ENCODE assay signal across 1 cellular context in genomic region chr2:42827647-42828486, GRCh38.
TF ChIP-seq lines count a peak whose summit lies in the region.

No MANE protein-coding gene starts in this region.

TF ChIP-seq in SK-N-SH, 30 proteins besides CTCF, POLR2A, EP300 and RAD21 (continued from another document):
- TF ChIP-seq GABPA (IDR thresholded peaks at IDR 0.05; ENCODE audit: low read depth) (no peak), NRF1 (IDR thresholded peaks at IDR 0.05; ENCODE audit: low read depth, low read length) (no peak), JUND (IDR thresholded peaks at IDR 0.05) (no peak), YY1 (IDR thresholded peaks at IDR 0.05; ENCODE audit: low read depth) (no peak), FOXJ3 (CRISPR knock-in tag; IDR thresholded peaks at IDR 0.05) (no peak), CHD2 (IDR thresholded peaks at IDR 0.05; ENCODE audit: low read length, partially characterized antibody) (peak; percentile 24), RFX5 (IDR thresholded peaks at IDR 0.05; ENCODE audit: low read length) (no peak), FOSL2 (IDR thresholded peaks at IDR 0.05; ENCODE audit: borderline replicate concordance, low read depth) (no peak), RCOR1 (IDR thresholded peaks at IDR 0.05; ENCODE audit: low read length) (0 out of 2 replicates have a peak, but pooled peaks have one; percentile 26), GATA2 (CRISPR knock-in tag; IDR thresholded peaks at IDR 0.05) (no peak), TAF1 (IDR thresholded peaks at IDR 0.05; ENCODE audit: borderline replicate concordance, low read depth, low read length) (no peak), ELF1 (IDR thresholded peaks at IDR 0.05) (no peak), RXRA (IDR thresholded peaks at IDR 0.05; ENCODE audit: borderline replicate concordance, low read depth) (no peak), NFIC (IDR thresholded peaks at IDR 0.05; ENCODE audit: borderline replicate concordance) (no peak), PBX3 (IDR thresholded peaks at IDR 0.05) (no peak), SMC3 (IDR thresholded peaks at IDR 0.05; ENCODE audit: low read depth, low read length) (peak; percentile 93), MAX (IDR thresholded peaks at IDR 0.05; ENCODE audit: low read depth) (0 out of 2 replicates have a peak, but pooled peaks have one; percentile 18), IRF3 (IDR thresholded peaks at IDR 0.05; ENCODE audit: low read depth, low read length) (no peak), REST (IDR thresholded peaks at IDR 0.05; ENCODE audit: low read depth, low read length) (no peak), FOXM1 (IDR thresholded peaks at IDR 0.05; ENCODE audit: low read depth) (no peak), USF1 (IDR thresholded peaks at IDR 0.05; ENCODE audit: borderline replicate concordance, low read depth) (no peak), USF2 (IDR thresholded peaks at IDR 0.05; ENCODE audit: borderline replicate concordance, low read depth, low read length) (no peak), TCF12 (IDR thresholded peaks at IDR 0.05) (no peak), MXI1 (IDR thresholded peaks at IDR 0.05; ENCODE audit: low read depth, low read length) (peak; percentile 59; the same call in 1 of the 2 replicates)
